9 cellular contexts compared by ENCODE assay signal in the genomic region with DNA sequence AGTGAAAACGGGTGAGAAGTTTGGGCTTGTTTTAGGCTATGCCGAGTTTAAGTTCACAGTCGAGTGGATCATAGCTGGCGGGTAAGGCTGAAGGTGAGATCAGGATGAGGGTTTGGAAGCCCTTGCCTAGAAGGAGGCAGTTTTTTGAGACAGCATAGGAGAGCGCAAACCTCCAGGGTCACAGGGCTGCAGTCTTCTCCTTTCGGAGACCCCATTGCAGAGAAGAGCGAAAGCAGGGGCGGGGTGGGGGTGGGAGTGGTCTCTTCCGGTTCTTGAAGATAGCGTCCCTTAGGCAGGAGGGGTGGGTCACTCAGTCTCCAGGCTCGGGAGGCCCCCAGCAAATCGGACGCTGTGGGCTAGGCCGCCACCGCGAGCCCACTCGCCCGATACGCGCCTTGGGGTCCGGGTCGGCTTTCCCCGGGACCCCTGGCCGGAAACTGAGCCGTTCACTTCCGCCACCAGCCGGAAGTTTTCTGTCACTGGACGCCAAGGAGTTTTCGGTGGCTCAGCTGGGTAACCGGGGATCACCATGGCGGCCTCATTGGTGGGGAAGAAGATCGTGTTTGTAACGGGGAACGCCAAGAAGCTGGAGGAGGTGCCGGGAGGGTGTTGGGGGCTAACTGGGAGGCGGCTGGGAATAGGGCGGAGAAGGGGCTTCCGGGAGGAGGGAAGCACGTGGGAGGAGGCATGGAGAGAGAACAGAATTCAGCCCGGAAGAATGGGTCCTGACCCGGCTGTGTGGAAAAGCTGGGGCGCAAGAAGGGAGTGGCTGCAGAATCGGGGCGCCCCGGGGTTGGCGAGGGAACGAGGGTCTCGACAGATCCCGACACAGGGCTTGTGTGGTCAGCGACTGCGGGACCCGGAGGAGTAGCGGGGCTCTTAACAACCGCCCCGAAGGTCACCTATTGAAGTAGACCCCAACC. TPM values are rescaled to one million over a fixed set of nuclear protein-coding genes. Genes with fewer than 3 reads are reported as not detected.
DNase-seq lines count a peak whose midpoint lies in the region; ATAC-seq, FAIRE-seq and TF ChIP-seq lines count a peak whose summit lies in the region.
"Had no signal": no experiment of that assay in that cellular context is flagged by ENCODE, and none has a peak within 500 bp of the region (broad histone marks: within the 10 kb centered on the region; RNA-seq: fewer than 3 reads in every experiment).

A gene (plus strand): TSS at position 476 of the 923 bp plus-strand sequence. CDS start 54 bp downstream, at position 530.

- H3K27me3 Mint-ChIP-seq in CD4-positive, CD25-positive, alpha-beta regulatory T cell = no peaks in the 10 kb centered on the region
- H3K27me3 Mint-ChIP-seq in GM23338 (ENCODE audit: insufficient read depth, low read depth, poor library complexity) = peaks cover 10% of the 10 kb centered on the region
- no peaks in the 10 kb centered on the region for H3K27me3 Mint-ChIP-seq in activated CD8-positive, alpha-beta memory T cell treated with anti-CD3 and anti-CD28 coated beads, Interleukin-2, amount 10 ng/mL, durations not matched to agents 7 days and 5 days

- H3K9me3 Mint-ChIP-seq in CD4-positive, CD25-positive, alpha-beta regulatory T cell = peaks cover 0 to 2% (median 0%) of the 10 kb centered on the region in 7 donors
- no peaks in the 10 kb centered on the region for H3K9me3 Mint-ChIP-seq in GM23338
- H3K9me3 Mint-ChIP-seq in activated CD8-positive, alpha-beta memory T cell treated with anti-CD3 and anti-CD28 coated beads, Interleukin-2, amount 10 ng/mL, durations not matched to agents 7 days and 5 days (ENCODE audit: low read depth) = no peaks in the 10 kb centered on the region

- H3K9me2 ChIP-seq in GM23338 (ENCODE audit: insufficient read depth) = no peaks in the 10 kb centered on the region

- no peak for TF ChIP-seq CTCF in GM23338 (conservative IDR thresholded peaks at IDR 0.05; ENCODE audit: low read depth in 2 of 2)
- TF ChIP-seq CTCF in endothelial cell of umbilical vein (IDR thresholded peaks at IDR 0.05; ENCODE audit: extremely low read depth in 1 of 2, insufficient read depth in 1 of 2, low read depth in 1 of 2, low read length in 2 of 2) = no peak

- CTCF ChIA-PET in activated CD8-positive, alpha-beta memory T cell treated with anti-CD3 and anti-CD28 coated beads, Interleukin-2, amount 10 ng/mL, durations not matched to agents 7 days and 5 days (lab: Charles Lee) = interaction anchor here (0.6 to 2.5 kb wide), 8 partner anchors 9 to 688 kb away, joined by 3 to 10 read pairs (median 4); a partner anchor contains a TSS
- CTCF ChIA-PET in endothelial cell of umbilical vein (lab: Charles Lee) = interaction anchor here (1.0 to 1.7 kb wide), 5 partner anchors 9 to 107 kb away, joined by 3 to 5 read pairs (median 3); a partner anchor contains a TSS

- H3K27ac ChIP-seq in CD4-positive, CD25-positive, alpha-beta regulatory T cell (ENCODE audit: insufficient read depth, low read length, poor library complexity, severe bottlenecking) = peak within 1 kb of the TSS; percentile 81
- no peak within 1 kb of the TSS; the same call in 1 of the 2 replicates for H3K27ac ChIP-seq in GM23338 (ENCODE audit: low read depth)
- peak within 1 kb of the TSS; percentile 34 for H3K27ac ChIP-seq in endothelial cell of umbilical vein (ENCODE audit: insufficient read depth, low read depth, low read length)

- TSS peak; percentile 53 for BruUV-seq in endothelial cell of umbilical vein (replicated peaks; lab: Mats Ljungman, UMichigan)

- POLR2A ChIA-PET in endothelial cell of umbilical vein (lab: Charles Lee) = no interaction called here

- H3K36me3 Mint-ChIP-seq in CD4-positive, CD25-positive, alpha-beta regulatory T cell = peaks cover 14% of the 10 kb centered on the region
- peaks cover 17% of the 10 kb centered on the region for H3K36me3 Mint-ChIP-seq in GM23338 (ENCODE audit: low read depth)
- H3K36me3 Mint-ChIP-seq in activated CD8-positive, alpha-beta memory T cell treated with anti-CD3 and anti-CD28 coated beads, Interleukin-2, amount 10 ng/mL, durations not matched to agents 7 days and 5 days = peaks cover 8% of the 10 kb centered on the region

- no peaks in the 10 kb centered on the region for H3F3A ChIP-seq in GM23338 (replicated peaks; ENCODE audit: low read depth)

- peak within 1 kb of the TSS; percentile 91 to 99 (median 99) for H3K27ac Mint-ChIP-seq in CD4-positive, CD25-positive, alpha-beta regulatory T cell
- H3K27ac Mint-ChIP-seq in GM23338 = peak within 1 kb of the TSS; percentile 90
- peak within 1 kb of the TSS; percentile 90 for H3K27ac Mint-ChIP-seq in activated CD8-positive, alpha-beta memory T cell treated with anti-CD3 and anti-CD28 coated beads, Interleukin-2, amount 10 ng/mL, durations not matched to agents 7 days and 5 days

- H3K9ac ChIP-seq in endothelial cell of umbilical vein (replicated peaks; ENCODE audit: extremely low read depth, insufficient read depth, low read length) = peak within 1 kb of the TSS; percentile 70

- dilution Hi-C loops in endothelial cell of umbilical vein (cut with MboI; ENCODE audit: extremely low pct_ligation_motif_present, low sequenced_read_pairs) = no loop called here

- peaks cover 11% of the 10 kb centered on the region for H3K36me3 ChIP-seq in CD4-positive, CD25-positive, alpha-beta regulatory T cell (ENCODE audit: control insufficient read depth, insufficient read depth, low read length)
- H3K36me3 ChIP-seq in GM23338 (ENCODE audit: insufficient read depth) (no peaks in the 10 kb centered on the region), endothelial cell of umbilical vein (ENCODE audit: control insufficient read depth in 2 of 2, extremely low read depth in 1 of 2, insufficient read depth in 2 of 2, low read length in 2 of 2) (peaks cover 0 to 2% of the 10 kb centered on the region in 2 experiments)

- H2AFZ ChIP-seq in GM23338 (peak within 1 kb of the TSS; percentile 94), endothelial cell of umbilical vein (ENCODE audit: low read depth, low read length) (peak within 1 kb of the TSS; percentile 87)

- H3K4me3 ChIP-seq in CD4-positive, CD25-positive, alpha-beta regulatory T cell (ENCODE audit: low read depth, low read length) = peak within 1 kb of the TSS; percentile 91
- H3K4me3 ChIP-seq in GM23338 (peak within 1 kb of the TSS; percentile 97), endothelial cell of umbilical vein (replicated peaks in 1 of 3; ENCODE audit: insufficient read depth in 1 of 3, low read depth in 1 of 3, low read length in 3 of 3) (peak within 1 kb of the TSS; percentile 67 to 75 (median 68))

- intact Hi-C loops in endothelial cell of umbilical vein (cut with micrococcal nuclease) = no loop called here

- H3K4me2 ChIP-seq in GM23338 = peak within 1 kb of the TSS; percentile 99
- peak within 1 kb of the TSS; percentile 89 for H3K4me2 ChIP-seq in endothelial cell of umbilical vein (ENCODE audit: insufficient read depth, low read length)

- peak in 1 of 2 donors; percentile 35 for ATAC-seq in CD4-positive, CD25-positive, alpha-beta regulatory T cell (ENCODE audit: low read depth in 2 of 2)
- ATAC-seq in GM23338 (peak; percentile 72), HG02642 (IDR thresholded peaks at IDR 0.05; ENCODE audit: poor library complexity, unreplicated experiment) (no peak)
- peak; percentile 58 for ATAC-seq in activated CD8-positive, alpha-beta memory T cell treated with anti-CD3 and anti-CD28 coated beads, Interleukin-2, amount 10 ng/mL, durations not matched to agents 7 days and 5 days

- peaks cover 28% of the 10 kb centered on the region for H3K79me2 ChIP-seq in GM23338 (replicated peaks; ENCODE audit: insufficient read depth)
- H3K79me2 ChIP-seq in endothelial cell of umbilical vein (ENCODE audit: control insufficient read depth, insufficient read depth, low read length) = peaks cover 24% of the 10 kb centered on the region

- H3K4me3 Mint-ChIP-seq in CD4-positive, CD25-positive, alpha-beta regulatory T cell = peak within 1 kb of the TSS; percentile 93 to 98 (median 96)
- H3K4me3 Mint-ChIP-seq in GM23338 = peak within 1 kb of the TSS; percentile 86
- peak within 1 kb of the TSS; percentile 85 for H3K4me3 Mint-ChIP-seq in activated CD8-positive, alpha-beta memory T cell treated with anti-CD3 and anti-CD28 coated beads, Interleukin-2, amount 10 ng/mL, durations not matched to agents 7 days and 5 days

- peaks cover 18% of the 10 kb centered on the region for H3K4me1 ChIP-seq in CD4-positive, CD25-positive, alpha-beta regulatory T cell (ENCODE audit: control insufficient read depth, insufficient read depth, low read length, poor library complexity, severe bottlenecking)
- H3K4me1 ChIP-seq in GM23338 (ENCODE audit: insufficient read depth) (0 out of 2 replicates have a peak, but pooled peaks cover 10% of the 10 kb centered on the region), endothelial cell of umbilical vein (ENCODE audit: control insufficient read depth, extremely low read depth, insufficient read depth, low read length) (peaks cover 14% of the 10 kb centered on the region)

- FAIRE-seq in endothelial cell of umbilical vein (lab: Jason Lieb, UNC) = peak; percentile 75
- FAIRE-seq: endometrium had no signal

- peaks cover 9% of the 10 kb centered on the region; the same call in 1 of the 2 replicates for H4K20me1 ChIP-seq in GM23338 (replicated peaks; ENCODE audit: insufficient read depth)
- no peaks in the 10 kb centered on the region for H4K20me1 ChIP-seq in endothelial cell of umbilical vein (replicated peaks; ENCODE audit: control insufficient read depth, extremely low read depth, insufficient read depth, low read length)

- DNase-seq in CD4-positive, CD25-positive, alpha-beta regulatory T cell = peak; percentile 48 to 80 (median 57)
- DNase-seq in GM23338 (ENCODE audit: low spot score) = peak; percentile 74
- DNase-seq in NCI-H774 (lab: John Stamatoyannopoulos, UW) = peak; percentile 11
- peak; percentile 79 for DNase-seq in activated CD8-positive, alpha-beta memory T cell treated with anti-CD3 and anti-CD28 coated beads, Interleukin-2, amount 10 ng/mL, durations not matched to agents 7 days and 5 days
- DNase-seq in endothelial cell of umbilical vein (ENCODE audit: low read depth, low spot score) = peak; percentile 40
- DNase-seq in midbrain (lab: John Stamatoyannopoulos, UW) = peak; percentile 50
- peak; percentile 78 for DNase-seq in stimulated activated CD8-positive, alpha-beta memory T cell treated with anti-CD3 and anti-CD28 coated beads, Interleukin-4, amount 100 ng/mL, for 48 hours

- no peaks in the 10 kb centered on the region for H3K9me1 ChIP-seq in endothelial cell of umbilical vein (replicated peaks; ENCODE audit: control insufficient read depth, extremely low read depth, insufficient read depth, low read length)

- no peaks in the 10 kb centered on the region for H3K27me3 ChIP-seq in CD4-positive, CD25-positive, alpha-beta regulatory T cell (ENCODE audit: control insufficient read depth, insufficient read depth, low read length)
- no peaks in the 10 kb centered on the region for H3K27me3 ChIP-seq in GM23338 (ENCODE audit: insufficient read depth)
- no peaks in the 10 kb centered on the region for H3K27me3 ChIP-seq in endothelial cell of umbilical vein (ENCODE audit: control insufficient read depth in 2 of 2, insufficient read depth in 2 of 2, low read length in 2 of 2)

- H3K4me1 Mint-ChIP-seq in CD4-positive, CD25-positive, alpha-beta regulatory T cell = peaks cover 5 to 48% (median 30%) of the 10 kb centered on the region in 4 donors
- peaks cover 6% of the 10 kb centered on the region; the same call in 1 of the 3 replicates for H3K4me1 Mint-ChIP-seq in GM23338
- H3K4me1 Mint-ChIP-seq in activated CD8-positive, alpha-beta memory T cell treated with anti-CD3 and anti-CD28 coated beads, Interleukin-2, amount 10 ng/mL, durations not matched to agents 7 days and 5 days = peaks cover 21% of the 10 kb centered on the region

- peak; percentile 34 for TF ChIP-seq POLR2A in endothelial cell of umbilical vein (IDR thresholded peaks at IDR 0.05; ENCODE audit: low read depth, low read length)

- H3K9me3 ChIP-seq in CD4-positive, CD25-positive, alpha-beta regulatory T cell (ENCODE audit: control insufficient read depth in 2 of 2, low read length in 2 of 2) = no peaks in the 10 kb centered on the region
- H3K9me3 ChIP-seq in endothelial cell of umbilical vein (replicated peaks; ENCODE audit: control insufficient read depth, insufficient read depth, low read length) = no peaks in the 10 kb centered on the region

RNA-seq across cellular contexts. Expression of the gene that starts here (rescaled TPM):
- 51.1 TPM for total RNA-seq in CD4-positive, CD25-positive, alpha-beta regulatory T cell
- 10 to 100 TPM; 56.6 to 97.1 (median 88.5) TPM for polyA plus RNA-seq in CD4-positive, CD25-positive, alpha-beta regulatory T cell
- 45.3 and 57.5 TPM in 2 replicates for total RNA-seq in GM23338 (2014; rRNA removed; shearing (Covaris generic))
- polyA plus RNA-seq in GM23338 (2016; fragmentation: Nextera tagmentation; extraction: Ambion mirVana) (81.7 and 86.6 TPM in 2 replicates), endothelial cell of umbilical vein (43.2 and 50.7 TPM in 2 replicates)
- total RNA-seq in activated CD8-positive, alpha-beta memory T cell treated with anti-CD3 and anti-CD28 coated beads, Interleukin-2, amount 10 ng/mL, durations not matched to agents 7 days and 5 days = 10 to 100 TPM; 51.9 to 71.7 TPM
- 59.8 and 65.0 TPM in 2 replicates for total RNA-seq in endothelial cell of umbilical vein
- 31.2 and 39.2 TPM in 2 replicates for polyA plus RNA-seq in endothelial cell of umbilical vein (2011; cell fraction: cytosol; rRNA removed)
- 40.3 and 41.2 TPM in 2 replicates for polyA plus RNA-seq in endothelial cell of umbilical vein (2011; cell fraction: nucleus; rRNA removed)
- polyA plus RNA-seq in endothelial cell of umbilical vein (2012) = 35.4 and 38.2 TPM in 2 replicates
- 7.1 and 9.8 TPM in 2 replicates for polyA minus RNA-seq in endothelial cell of umbilical vein
- polyA minus RNA-seq in endothelial cell of umbilical vein (2011; cell fraction: cytosol; rRNA and poly(A)+ RNA removed) = 18.7 TPM
- polyA minus RNA-seq in endothelial cell of umbilical vein (2011; cell fraction: nucleus; rRNA and poly(A)+ RNA removed) = 6.5 and 9.9 TPM in 2 replicates

Comparison
In these comparisons a context has a peak if more than half of its experiments do, and no peak if none do; other contexts are left out.
1. DNase-seq: peak in every context shown above with its lines; median percentile 79 in activated CD8-positive, alpha-beta memory T cell treated with anti-CD3 and anti-CD28 coated beads, Interleukin-2, amount 10 ng/mL, durations not matched to agents 7 days and 5 days; 78 in stimulated activated CD8-positive, alpha-beta memory T cell treated with anti-CD3 and anti-CD28 coated beads, Interleukin-4, amount 100 ng/mL, for 48 hours; 74 in GM23338; 57 in CD4-positive, CD25-positive, alpha-beta regulatory T cell; 50 in midbrain; 40 in endothelial cell of umbilical vein; 11 in NCI-H774.